Comparison of ENCODE assay signal across 1 cellular context in genomic region chr20:49799698-49800097, GRCh38.
TF ChIP-seq lines count a peak whose summit lies in the region.

No MANE protein-coding gene starts in this region.

TF ChIP-seq in HepG2, 621 proteins besides CTCF, POLR2A, EP300 and RAD21 (continued from another document and continues in another):
- TF ChIP-seq, protein P1, sequence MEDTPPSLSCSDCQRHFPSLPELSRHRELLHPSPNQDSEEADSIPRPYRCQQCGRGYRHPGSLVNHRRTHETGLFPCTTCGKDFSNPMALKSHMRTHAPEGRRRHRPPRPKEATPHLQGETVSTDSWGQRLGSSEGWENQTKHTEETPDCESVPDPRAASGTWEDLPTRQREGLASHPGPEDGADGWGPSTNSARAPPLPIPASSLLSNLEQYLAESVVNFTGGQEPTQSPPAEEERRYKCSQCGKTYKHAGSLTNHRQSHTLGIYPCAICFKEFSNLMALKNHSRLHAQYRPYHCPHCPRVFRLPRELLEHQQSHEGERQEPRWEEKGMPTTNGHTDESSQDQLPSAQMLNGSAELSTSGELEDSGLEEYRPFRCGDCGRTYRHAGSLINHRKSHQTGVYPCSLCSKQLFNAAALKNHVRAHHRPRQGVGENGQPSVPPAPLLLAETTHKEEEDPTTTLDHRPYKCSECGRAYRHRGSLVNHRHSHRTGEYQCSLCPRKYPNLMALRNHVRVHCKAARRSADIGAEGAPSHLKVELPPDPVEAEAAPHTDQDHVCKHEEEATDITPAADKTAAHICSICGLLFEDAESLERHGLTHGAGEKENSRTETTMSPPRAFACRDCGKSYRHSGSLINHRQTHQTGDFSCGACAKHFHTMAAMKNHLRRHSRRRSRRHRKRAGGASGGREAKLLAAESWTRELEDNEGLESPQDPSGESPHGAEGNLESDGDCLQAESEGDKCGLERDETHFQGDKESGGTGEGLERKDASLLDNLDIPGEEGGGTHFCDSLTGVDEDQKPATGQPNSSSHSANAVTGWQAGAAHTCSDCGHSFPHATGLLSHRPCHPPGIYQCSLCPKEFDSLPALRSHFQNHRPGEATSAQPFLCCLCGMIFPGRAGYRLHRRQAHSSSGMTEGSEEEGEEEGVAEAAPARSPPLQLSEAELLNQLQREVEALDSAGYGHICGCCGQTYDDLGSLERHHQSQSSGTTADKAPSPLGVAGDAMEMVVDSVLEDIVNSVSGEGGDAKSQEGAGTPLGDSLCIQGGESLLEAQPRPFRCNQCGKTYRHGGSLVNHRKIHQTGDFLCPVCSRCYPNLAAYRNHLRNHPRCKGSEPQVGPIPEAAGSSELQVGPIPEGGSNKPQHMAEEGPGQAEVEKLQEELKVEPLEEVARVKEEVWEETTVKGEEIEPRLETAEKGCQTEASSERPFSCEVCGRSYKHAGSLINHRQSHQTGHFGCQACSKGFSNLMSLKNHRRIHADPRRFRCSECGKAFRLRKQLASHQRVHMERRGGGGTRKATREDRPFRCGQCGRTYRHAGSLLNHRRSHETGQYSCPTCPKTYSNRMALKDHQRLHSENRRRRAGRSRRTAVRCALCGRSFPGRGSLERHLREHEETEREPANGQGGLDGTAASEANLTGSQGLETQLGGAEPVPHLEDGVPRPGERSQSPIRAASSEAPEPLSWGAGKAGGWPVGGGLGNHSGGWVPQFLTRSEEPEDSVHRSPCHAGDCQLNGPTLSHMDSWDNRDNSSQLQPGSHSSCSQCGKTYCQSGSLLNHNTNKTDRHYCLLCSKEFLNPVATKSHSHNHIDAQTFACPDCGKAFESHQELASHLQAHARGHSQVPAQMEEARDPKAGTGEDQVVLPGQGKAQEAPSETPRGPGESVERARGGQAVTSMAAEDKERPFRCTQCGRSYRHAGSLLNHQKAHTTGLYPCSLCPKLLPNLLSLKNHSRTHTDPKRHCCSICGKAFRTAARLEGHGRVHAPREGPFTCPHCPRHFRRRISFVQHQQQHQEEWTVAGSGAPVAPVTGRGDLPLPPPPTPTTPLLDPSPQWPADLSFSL (CRISPR knock-in tag; IDR thresholded peaks at IDR 0.05): peak; percentile 96
- TF ChIP-seq AKNA (CRISPR knock-in tag; IDR thresholded peaks at IDR 0.05; ENCODE audit: borderline replicate concordance) (0 out of 2 replicates have a peak, but pooled peaks have one; percentile 48), ONECUT2 (CRISPR knock-in tag; IDR thresholded peaks at IDR 0.05) (peak; percentile 95), ZBTB2 (CRISPR knock-in tag; IDR thresholded peaks at IDR 0.05; ENCODE audit: low read depth) (no peak), PBX2 (CRISPR knock-in tag; IDR thresholded peaks at IDR 0.05) (no peak), PRDM10 (CRISPR knock-in tag; IDR thresholded peaks at IDR 0.05; ENCODE audit: low read depth) (no peak), ZNF263 (CRISPR knock-in tag; IDR thresholded peaks at IDR 0.05) (no peak), ARNT2 (CRISPR knock-in tag; IDR thresholded peaks at IDR 0.05; ENCODE audit: low read depth) (peak; percentile 49; the same call in 1 of the 2 replicates), SPEN (CRISPR knock-in tag; IDR thresholded peaks at IDR 0.05; ENCODE audit: low read depth) (no peak), ZMAT5 (CRISPR knock-in tag; IDR thresholded peaks at IDR 0.05; ENCODE audit: borderline replicate concordance, low read depth) (no peak), ZKSCAN8 (CRISPR knock-in tag; IDR thresholded peaks at IDR 0.05; ENCODE audit: borderline replicate concordance) (no peak), ZNF784 (CRISPR knock-in tag; IDR thresholded peaks at IDR 0.05; ENCODE audit: borderline replicate concordance) (no peak), RERE (CRISPR knock-in tag; IDR thresholded peaks at IDR 0.05; ENCODE audit: low read depth) (no peak), UBTF (CRISPR knock-in tag; IDR thresholded peaks at IDR 0.05) (no peak)
- TF ChIP-seq, protein P2, sequence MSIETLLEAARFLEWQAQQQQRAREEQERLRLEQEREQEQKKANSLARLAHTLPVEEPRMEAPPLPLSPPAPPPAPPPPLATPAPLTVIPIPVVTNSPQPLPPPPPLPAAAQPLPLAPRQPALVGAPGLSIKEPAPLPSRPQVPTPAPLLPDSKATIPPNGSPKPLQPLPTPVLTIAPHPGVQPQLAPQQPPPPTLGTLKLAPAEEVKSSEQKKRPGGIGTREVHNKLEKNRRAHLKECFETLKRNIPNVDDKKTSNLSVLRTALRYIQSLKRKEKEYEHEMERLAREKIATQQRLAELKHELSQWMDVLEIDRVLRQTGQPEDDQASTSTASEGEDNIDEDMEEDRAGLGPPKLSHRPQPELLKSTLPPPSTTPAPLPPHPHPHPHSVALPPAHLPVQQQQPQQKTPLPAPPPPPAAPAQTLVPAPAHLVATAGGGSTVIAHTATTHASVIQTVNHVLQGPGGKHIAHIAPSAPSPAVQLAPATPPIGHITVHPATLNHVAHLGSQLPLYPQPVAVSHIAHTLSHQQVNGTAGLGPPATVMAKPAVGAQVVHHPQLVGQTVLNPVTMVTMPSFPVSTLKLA (IDR thresholded peaks at IDR 0.05): no peak
